ENCODE assay signal across 14 cellular contexts in genomic region chr3:150770662-150771061, GRCh38.
"Had no signal": no experiment of that assay in that cellular context is flagged by ENCODE, and none has a peak within 500 bp of the region (broad histone marks: within the 10 kb centered on the region; RNA-seq: fewer than 3 reads in every experiment).

No MANE protein-coding gene starts in this region.

- H3K36me3 ChIP-seq: heart left ventricle, left ventricle myocardium inferior, right atrium auricular region had no signal

- H3K27ac Mint-ChIP-seq: naive thymus-derived CD4-positive, alpha-beta T cell; nephron progenitor cell had no signal

- H3K27me3 Mint-ChIP-seq: naive thymus-derived CD4-positive, alpha-beta T cell had no signal

- H3K4me2 ChIP-seq: smooth muscle cell had no signal

- H3K4me3 Mint-ChIP-seq: naive thymus-derived CD4-positive, alpha-beta T cell; nephron progenitor cell had no signal

- H3K4me1 ChIP-seq: right atrium auricular region had no signal

- H3K27me3 ChIP-seq: heart left ventricle, right atrium auricular region had no signal

- ATAC-seq: heart left ventricle; naive thymus-derived CD4-positive, alpha-beta T cell had no signal

- H3K4me3 ChIP-seq: coronary artery, heart left ventricle, left ventricle myocardium inferior, lung, right atrium auricular region, smooth muscle cell had no signal

- H3K27ac ChIP-seq: coronary artery, heart left ventricle, left ventricle myocardium inferior, right atrium auricular region had no signal

- H3K9me3 Mint-ChIP-seq: naive thymus-derived CD4-positive, alpha-beta T cell; nephron progenitor cell had no signal

- DNase-seq: effector CD4-positive, alpha-beta T cell; heart left ventricle; hypothalamus; islet precursor cell; left ventricle myocardium inferior; naive thymus-derived CD4-positive, alpha-beta T cell; nephron progenitor cell; stimulated activated CD4-positive, alpha-beta T cell treated with anti-CD3 and anti-CD28 coated beads, Interleukin-2, amount 100 ng/mL, for 48 hours; stimulated activated naive CD4-positive, alpha-beta T cell treated with Interleukin-2 at 50 U/mL for 16 hours; trophoblast cell had no signal

- H3K9me3 ChIP-seq: heart left ventricle, left ventricle myocardium inferior, right atrium auricular region had no signal

- H3K36me3 Mint-ChIP-seq: naive thymus-derived CD4-positive, alpha-beta T cell had no signal
